24 cellular contexts compared by ENCODE assay signal in genomic region chr12:49137476-49137875, GRCh38. TPM values are rescaled to one million over a fixed set of nuclear protein-coding genes. Genes with fewer than 3 reads are reported as not detected.
"Had no signal": no experiment of that assay in that cellular context is flagged by ENCODE, and none has a peak within 500 bp of the region (broad histone marks: within the 10 kb centered on the region; RNA-seq: fewer than 3 reads in every experiment).

No MANE protein-coding gene starts in this region.

- H3K27ac ChIP-seq: adrenal gland, body of pancreas, breast epithelium, SJSA1 had no signal

- H3K9me3 ChIP-seq: adrenal gland, body of pancreas, breast epithelium, MG63, SJSA1, SK-N-SH had no signal

- H3K36me3 ChIP-seq: adrenal gland, breast epithelium, MG63, SJSA1 had no signal

- H3K4me2 ChIP-seq: SK-N-SH had no signal

- H3K27me3 ChIP-seq: adrenal gland, body of pancreas, breast epithelium, MG63, SJSA1 had no signal

- DNase-seq: activated CD4-positive, alpha-beta T cell treated with anti-CD3 and anti-CD28 coated beads, Interleukin-2, amount 10 ng/mL, durations not matched to agents 24 days and 14 days; activated CD4-positive, alpha-beta T cell treated with anti-CD3 and anti-CD28 coated beads, Interleukin-2, amount 50 U/mL, for 4 hours; activated CD8-positive, alpha-beta T cell treated with anti-CD3 and anti-CD28 coated beads for 36 hours; activated gamma-delta T cell; activated naive CD4-positive, alpha-beta T cell treated with Interleukin-2 at 50 U/mL for 16 hours; activated naive CD8-positive, alpha-beta T cell treated with anti-CD3 and anti-CD28 coated beads, Interleukin-2, amount 10 ng/mL, durations not matched to agents 7 days and 5 days; activated T-cell treated with anti-CD3 and anti-CD28 coated beads, Interleukin-2, amount 50 U/mL, for 24 hours; adrenal gland; body of pancreas; MG63; NCI-H1048; NCI-H1436 treated with DMSO at 0.1 percent for 48 hours; NCI-H1694 treated with DMSO at 0.1 percent for 48 hours; NCI-H2029; NCI-H345; NCI-H524 treated with DMSO at 0.1 percent for 48 hours; SHP77 treated with DMSO at 0.1 percent for 48 hours; SK-N-SH had no signal

- H3K9ac ChIP-seq: SK-N-SH had no signal

- H3K4me3 ChIP-seq: adrenal gland, body of pancreas, breast epithelium, MG63, SJSA1 had no signal

- H3K9me2 ChIP-seq: SK-N-SH had no signal

- ATAC-seq: activated CD8-positive, alpha-beta T cell treated with anti-CD3 and anti-CD28 coated beads for 36 hours; body of pancreas; Panc1 had no signal

RNA-seq across cellular contexts. Expression of gene DHH, which starts 42.9 kb away (rescaled TPM):
- total RNA-seq: activated CD8-positive, alpha-beta memory T cell treated with anti-CD3 and anti-CD28 coated beads for 36 hours; activated T-helper 2 cell treated with anti-CD3 and anti-CD28 coated beads, Interferon-gamma antibody, Interleukin-2, Interleukin-4, amounts not matched to agents 10 μg/mL and 5 μg/mL and 100 μg/mL, durations not matched to agents 14 hours and 24 hours and 36 hours; body of pancreas; RPMI7951; SJSA1 had no signal
